ENCODE assay signal across 6 cellular contexts in genomic region chr20:19321176-19321575, GRCh38.
"Had no signal": no experiment of that assay in that cellular context is flagged by ENCODE, and none has a peak within 500 bp of the region (broad histone marks: within the 10 kb centered on the region; RNA-seq: fewer than 3 reads in every experiment).

No MANE protein-coding gene starts in this region.

- H3K27ac ChIP-seq: HL-60 had no signal

- DNase-seq: H9, HCEC 1CT, KBM-7 had no signal

- H3K4me3 ChIP-seq: GM23338 had no signal

- ATAC-seq: GM23338, HepG2 had no signal
